1 cellular context compared by ENCODE assay signal in genomic region chr12:9113987-9114309, GRCh38.
TF ChIP-seq lines count a peak whose summit lies in the region.

No MANE protein-coding gene starts in this region.

TF ChIP-seq in HepG2, 621 proteins besides CTCF, POLR2A, EP300 and RAD21 (continued from another document and continues in another):
- TF ChIP-seq ZNF788 (CRISPR knock-in tag; IDR thresholded peaks at IDR 0.05; ENCODE audit: borderline replicate concordance) = no peak
- no peak for TF ChIP-seq ZSCAN30 (CRISPR knock-in tag; IDR thresholded peaks at IDR 0.05)
- no peak for TF ChIP-seq ZNF235 (CRISPR knock-in tag; IDR thresholded peaks at IDR 0.05; ENCODE audit: borderline replicate concordance)
- TF ChIP-seq TARDBP (CRISPR knock-in tag; IDR thresholded peaks at IDR 0.05) = peak; percentile 58; the same call in 1 of the 2 replicates
- TF ChIP-seq, protein P1, sequence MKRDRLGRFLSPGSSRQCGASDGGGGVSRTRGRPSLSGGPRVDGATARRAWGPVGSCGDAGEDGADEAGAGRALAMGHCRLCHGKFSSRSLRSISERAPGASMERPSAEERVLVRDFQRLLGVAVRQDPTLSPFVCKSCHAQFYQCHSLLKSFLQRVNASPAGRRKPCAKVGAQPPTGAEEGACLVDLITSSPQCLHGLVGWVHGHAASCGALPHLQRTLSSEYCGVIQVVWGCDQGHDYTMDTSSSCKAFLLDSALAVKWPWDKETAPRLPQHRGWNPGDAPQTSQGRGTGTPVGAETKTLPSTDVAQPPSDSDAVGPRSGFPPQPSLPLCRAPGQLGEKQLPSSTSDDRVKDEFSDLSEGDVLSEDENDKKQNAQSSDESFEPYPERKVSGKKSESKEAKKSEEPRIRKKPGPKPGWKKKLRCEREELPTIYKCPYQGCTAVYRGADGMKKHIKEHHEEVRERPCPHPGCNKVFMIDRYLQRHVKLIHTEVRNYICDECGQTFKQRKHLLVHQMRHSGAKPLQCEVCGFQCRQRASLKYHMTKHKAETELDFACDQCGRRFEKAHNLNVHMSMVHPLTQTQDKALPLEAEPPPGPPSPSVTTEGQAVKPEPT (CRISPR knock-in tag; IDR thresholded peaks at IDR 0.05; ENCODE audit: low read depth) = no peak
- no peak; the same call in 1 of the 2 replicates for TF ChIP-seq SATB2 (CRISPR knock-in tag; IDR thresholded peaks at IDR 0.05)
- TF ChIP-seq SETDB1 (CRISPR knock-in tag; IDR thresholded peaks at IDR 0.05; ENCODE audit: borderline replicate concordance) = no peak
- TF ChIP-seq, protein P2, sequence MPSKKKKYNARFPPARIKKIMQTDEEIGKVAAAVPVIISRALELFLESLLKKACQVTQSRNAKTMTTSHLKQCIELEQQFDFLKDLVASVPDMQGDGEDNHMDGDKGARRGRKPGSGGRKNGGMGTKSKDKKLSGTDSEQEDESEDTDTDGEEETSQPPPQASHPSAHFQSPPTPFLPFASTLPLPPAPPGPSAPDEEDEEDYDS (CRISPR knock-in tag; IDR thresholded peaks at IDR 0.05) = peak; percentile 65; the same call in 1 of the 2 replicates
- TF ChIP-seq, protein P3, sequence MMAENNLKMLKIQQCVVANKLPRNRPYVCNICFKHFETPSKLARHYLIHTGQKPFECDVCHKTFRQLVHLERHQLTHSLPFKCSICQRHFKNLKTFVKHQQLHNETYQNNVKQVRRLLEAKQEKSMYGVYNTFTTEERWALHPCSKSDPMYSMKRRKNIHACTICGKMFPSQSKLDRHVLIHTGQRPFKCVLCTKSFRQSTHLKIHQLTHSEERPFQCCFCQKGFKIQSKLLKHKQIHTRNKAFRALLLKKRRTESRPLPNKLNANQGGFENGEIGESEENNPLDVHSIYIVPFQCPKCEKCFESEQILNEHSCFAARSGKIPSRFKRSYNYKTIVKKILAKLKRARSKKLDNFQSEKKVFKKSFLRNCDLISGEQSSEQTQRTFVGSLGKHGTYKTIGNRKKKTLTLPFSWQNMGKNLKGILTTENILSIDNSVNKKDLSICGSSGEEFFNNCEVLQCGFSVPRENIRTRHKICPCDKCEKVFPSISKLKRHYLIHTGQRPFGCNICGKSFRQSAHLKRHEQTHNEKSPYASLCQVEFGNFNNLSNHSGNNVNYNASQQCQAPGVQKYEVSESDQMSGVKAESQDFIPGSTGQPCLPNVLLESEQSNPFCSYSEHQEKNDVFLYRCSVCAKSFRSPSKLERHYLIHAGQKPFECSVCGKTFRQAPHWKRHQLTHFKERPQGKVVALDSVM (CRISPR knock-in tag; IDR thresholded peaks at IDR 0.05) = no peak
- no peak; the same call in 1 of the 2 replicates for TF ChIP-seq ZSCAN5A (CRISPR knock-in tag; IDR thresholded peaks at IDR 0.05; ENCODE audit: borderline replicate concordance)
- no peak for TF ChIP-seq ZNF83 (CRISPR knock-in tag; IDR thresholded peaks at IDR 0.05; ENCODE audit: borderline replicate concordance)
- TF ChIP-seq ZMYM2 (CRISPR knock-in tag; IDR thresholded peaks at IDR 0.05) = no peak
- no peak for TF ChIP-seq TAF15 (IDR thresholded peaks at IDR 0.05; ENCODE audit: low read depth, low read length, poor library complexity, severe bottlenecking)
- TF ChIP-seq, protein P4, sequence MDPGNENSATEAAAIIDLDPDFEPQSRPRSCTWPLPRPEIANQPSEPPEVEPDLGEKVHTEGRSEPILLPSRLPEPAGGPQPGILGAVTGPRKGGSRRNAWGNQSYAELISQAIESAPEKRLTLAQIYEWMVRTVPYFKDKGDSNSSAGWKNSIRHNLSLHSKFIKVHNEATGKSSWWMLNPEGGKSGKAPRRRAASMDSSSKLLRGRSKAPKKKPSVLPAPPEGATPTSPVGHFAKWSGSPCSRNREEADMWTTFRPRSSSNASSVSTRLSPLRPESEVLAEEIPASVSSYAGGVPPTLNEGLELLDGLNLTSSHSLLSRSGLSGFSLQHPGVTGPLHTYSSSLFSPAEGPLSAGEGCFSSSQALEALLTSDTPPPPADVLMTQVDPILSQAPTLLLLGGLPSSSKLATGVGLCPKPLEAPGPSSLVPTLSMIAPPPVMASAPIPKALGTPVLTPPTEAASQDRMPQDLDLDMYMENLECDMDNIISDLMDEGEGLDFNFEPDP (CRISPR knock-in tag; conservative IDR thresholded peaks at IDR 0.05) = no peak
- TF ChIP-seq ZNF672 (CRISPR knock-in tag; IDR thresholded peaks at IDR 0.05) = no peak
- TF ChIP-seq GATAD1 (CRISPR knock-in tag; IDR thresholded peaks at IDR 0.05) = 0 out of 2 replicates have a peak, but pooled peaks have one; percentile 15
- no peak for TF ChIP-seq ZNF589 (CRISPR knock-in tag; conservative IDR thresholded peaks at IDR 0.05)
- TF ChIP-seq MTF1 (CRISPR knock-in tag; IDR thresholded peaks at IDR 0.05) = no peak
- no peak for TF ChIP-seq GTF2F1 (IDR thresholded peaks at IDR 0.05; ENCODE audit: low read length)
- no peak for TF ChIP-seq ARNT (IDR thresholded peaks at IDR 0.05)
- peak; percentile 85 for TF ChIP-seq SAP130 (CRISPR knock-in tag; IDR thresholded peaks at IDR 0.05; ENCODE audit: low read depth)
- 0 out of 2 replicates have a peak, but pooled peaks have one; percentile 21 for TF ChIP-seq HNRNPUL1 (IDR thresholded peaks at IDR 0.05; ENCODE audit: low read depth, low read length)
- no peak for TF ChIP-seq RBAK (CRISPR knock-in tag; IDR thresholded peaks at IDR 0.05)
- no peak for TF ChIP-seq KDM6A (CRISPR knock-in tag; IDR thresholded peaks at IDR 0.05; ENCODE audit: low read depth)
- no peak for TF ChIP-seq NFE2L2 (IDR thresholded peaks at IDR 0.05; ENCODE audit: low read length)
- no peak for TF ChIP-seq UBTF (CRISPR knock-in tag; IDR thresholded peaks at IDR 0.05)
- TF ChIP-seq ZFP37 (CRISPR knock-in tag; IDR thresholded peaks at IDR 0.05; ENCODE audit: borderline replicate concordance) = no peak
- TF ChIP-seq MTA3 (CRISPR knock-in tag; IDR thresholded peaks at IDR 0.05) = no peak
- TF ChIP-seq ATRX (CRISPR knock-in tag; IDR thresholded peaks at IDR 0.05; ENCODE audit: borderline replicate concordance) = no peak
- no peak for TF ChIP-seq HIVEP1 (CRISPR knock-in tag; IDR thresholded peaks at IDR 0.05)
- TF ChIP-seq ZNF749 (CRISPR knock-in tag; IDR thresholded peaks at IDR 0.05; ENCODE audit: borderline replicate concordance) = no peak
- no peak for TF ChIP-seq PHF21A (CRISPR knock-in tag; IDR thresholded peaks at IDR 0.05)
- TF ChIP-seq GATAD2A (CRISPR knock-in tag; IDR thresholded peaks at IDR 0.05) = peak; percentile 67; the same call in 1 of the 2 replicates
- TF ChIP-seq RXRB (CRISPR knock-in tag; IDR thresholded peaks at IDR 0.05; ENCODE audit: borderline replicate concordance) = peak; percentile 43; the same call in 1 of the 2 replicates
- no peak for TF ChIP-seq NCOA1 (CRISPR knock-in tag; IDR thresholded peaks at IDR 0.05)
- no peak for TF ChIP-seq PCBP2 (optimal IDR thresholded peaks at IDR 0.05; ENCODE audit: low read depth, low read length, poor library complexity, severe bottlenecking)
- no peak for TF ChIP-seq ZFP62 (CRISPR knock-in tag; IDR thresholded peaks at IDR 0.05)
- TF ChIP-seq MIXL1 (CRISPR knock-in tag; IDR thresholded peaks at IDR 0.05) = peak; percentile 60; the same call in 1 of the 2 replicates
- TF ChIP-seq, protein P5, sequence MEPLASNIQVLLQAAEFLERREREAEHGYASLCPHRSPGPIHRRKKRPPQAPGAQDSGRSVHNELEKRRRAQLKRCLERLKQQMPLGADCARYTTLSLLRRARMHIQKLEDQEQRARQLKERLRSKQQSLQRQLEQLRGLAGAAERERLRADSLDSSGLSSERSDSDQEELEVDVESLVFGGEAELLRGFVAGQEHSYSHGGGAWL (CRISPR knock-in tag; IDR thresholded peaks at IDR 0.05) = no peak
- TF ChIP-seq MTF2 (CRISPR knock-in tag; IDR thresholded peaks at IDR 0.05; ENCODE audit: borderline replicate concordance) = no peak
- TF ChIP-seq AKNA (CRISPR knock-in tag; IDR thresholded peaks at IDR 0.05; ENCODE audit: borderline replicate concordance) = no peak
- TF ChIP-seq RFX3 (CRISPR knock-in tag; IDR thresholded peaks at IDR 0.05) = no peak
- TF ChIP-seq, protein P6, sequence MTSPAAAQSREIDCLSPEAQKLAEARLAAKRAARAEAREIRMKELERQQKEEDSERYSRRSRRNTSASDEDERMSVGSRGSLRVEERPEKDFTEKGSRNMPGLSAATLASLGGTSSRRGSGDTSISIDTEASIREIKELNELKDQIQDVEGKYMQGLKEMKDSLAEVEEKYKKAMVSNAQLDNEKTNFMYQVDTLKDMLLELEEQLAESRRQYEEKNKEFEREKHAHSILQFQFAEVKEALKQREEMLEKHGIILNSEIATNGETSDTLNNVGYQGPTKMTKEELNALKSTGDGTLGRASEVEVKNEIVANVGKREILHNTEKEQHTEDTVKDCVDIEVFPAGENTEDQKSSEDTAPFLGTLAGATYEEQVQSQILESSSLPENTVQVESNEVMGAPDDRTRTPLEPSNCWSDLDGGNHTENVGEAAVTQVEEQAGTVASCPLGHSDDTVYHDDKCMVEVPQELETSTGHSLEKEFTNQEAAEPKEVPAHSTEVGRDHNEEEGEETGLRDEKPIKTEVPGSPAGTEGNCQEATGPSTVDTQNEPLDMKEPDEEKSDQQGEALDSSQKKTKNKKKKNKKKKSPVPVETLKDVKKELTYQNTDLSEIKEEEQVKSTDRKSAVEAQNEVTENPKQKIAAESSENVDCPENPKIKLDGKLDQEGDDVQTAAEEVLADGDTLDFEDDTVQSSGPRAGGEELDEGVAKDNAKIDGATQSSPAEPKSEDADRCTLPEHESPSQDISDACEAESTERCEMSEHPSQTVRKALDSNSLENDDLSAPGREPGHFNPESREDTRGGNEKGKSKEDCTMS (CRISPR knock-in tag; conservative IDR thresholded peaks at IDR 0.05) = no peak
- TF ChIP-seq, protein P7, sequence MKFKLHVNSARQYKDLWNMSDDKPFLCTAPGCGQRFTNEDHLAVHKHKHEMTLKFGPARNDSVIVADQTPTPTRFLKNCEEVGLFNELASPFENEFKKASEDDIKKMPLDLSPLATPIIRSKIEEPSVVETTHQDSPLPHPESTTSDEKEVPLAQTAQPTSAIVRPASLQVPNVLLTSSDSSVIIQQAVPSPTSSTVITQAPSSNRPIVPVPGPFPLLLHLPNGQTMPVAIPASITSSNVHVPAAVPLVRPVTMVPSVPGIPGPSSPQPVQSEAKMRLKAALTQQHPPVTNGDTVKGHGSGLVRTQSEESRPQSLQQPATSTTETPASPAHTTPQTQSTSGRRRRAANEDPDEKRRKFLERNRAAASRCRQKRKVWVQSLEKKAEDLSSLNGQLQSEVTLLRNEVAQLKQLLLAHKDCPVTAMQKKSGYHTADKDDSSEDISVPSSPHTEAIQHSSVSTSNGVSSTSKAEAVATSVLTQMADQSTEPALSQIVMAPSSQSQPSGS (CRISPR knock-in tag; IDR thresholded peaks at IDR 0.05) = 0 out of 2 replicates have a peak, but pooled peaks have one; percentile 57
- TF ChIP-seq ADNP (CRISPR knock-in tag; IDR thresholded peaks at IDR 0.05) = no peak
- TF ChIP-seq CBX1 (IDR thresholded peaks at IDR 0.05; ENCODE audit: low read depth) = no peak
- TF ChIP-seq ZNF780A (CRISPR knock-in tag; IDR thresholded peaks at IDR 0.05) = no peak
